In genomic region chr7:91541641-91542040, GRCh38 we compare ENCODE assay signal across 26 cellular contexts.
"Had no signal": no experiment of that assay in that cellular context is flagged by ENCODE, and none has a peak within 500 bp of the region (broad histone marks: within the 10 kb centered on the region; RNA-seq: fewer than 3 reads in every experiment).

No MANE protein-coding gene starts in this region.

- H3K27ac Mint-ChIP-seq: activated CD4-positive, alpha-beta T cell treated with anti-CD3 and anti-CD28 coated beads for 36 hours; activated CD8-positive, alpha-beta T cell treated with anti-CD3 and anti-CD28 coated beads, Interleukin-2, amount 10 ng/mL, durations not matched to agents 7 days and 5 days; activated naive CD8-positive, alpha-beta T cell treated with anti-CD3 and anti-CD28 coated beads, Interleukin-2, amount 10 ng/mL, durations not matched to agents 7 days and 5 days; IgD-negative memory B cell; T-cell had no signal

- ATAC-seq: activated CD4-positive, alpha-beta T cell treated with anti-CD3 and anti-CD28 coated beads for 36 hours; activated CD8-positive, alpha-beta T cell treated with anti-CD3 and anti-CD28 coated beads, Interleukin-2, amount 10 ng/mL, durations not matched to agents 7 days and 5 days; body of pancreas; T-cell had no signal

- H3K4me3 ChIP-seq: body of pancreas, SK-N-MC had no signal

- H3K9ac ChIP-seq: KMS-11 had no signal

- H3K9me3 Mint-ChIP-seq: activated naive CD8-positive, alpha-beta T cell treated with anti-CD3 and anti-CD28 coated beads, Interleukin-2, amount 10 ng/mL, durations not matched to agents 7 days and 5 days; T-cell had no signal

- H3K36me3 Mint-ChIP-seq: activated naive CD8-positive, alpha-beta T cell treated with anti-CD3 and anti-CD28 coated beads, Interleukin-2, amount 10 ng/mL, durations not matched to agents 7 days and 5 days; IgD-negative memory B cell; T-cell had no signal

- H3K4me3 Mint-ChIP-seq: activated CD4-positive, alpha-beta T cell treated with anti-CD3 and anti-CD28 coated beads for 36 hours; activated CD8-positive, alpha-beta T cell treated with anti-CD3 and anti-CD28 coated beads, Interleukin-2, amount 10 ng/mL, durations not matched to agents 7 days and 5 days; activated naive CD8-positive, alpha-beta T cell treated with anti-CD3 and anti-CD28 coated beads, Interleukin-2, amount 10 ng/mL, durations not matched to agents 7 days and 5 days; IgD-negative memory B cell; T-cell had no signal

- H3K4me2 ChIP-seq: KMS-11 had no signal

- H3K9me3 ChIP-seq: body of pancreas had no signal

- H3K4me1 Mint-ChIP-seq: activated CD4-positive, alpha-beta T cell treated with anti-CD3 and anti-CD28 coated beads for 36 hours; activated naive CD8-positive, alpha-beta T cell treated with anti-CD3 and anti-CD28 coated beads, Interleukin-2, amount 10 ng/mL, durations not matched to agents 7 days and 5 days; IgD-negative memory B cell; T-cell had no signal

- H3K27ac ChIP-seq: body of pancreas, KMS-11, SK-N-MC, VCaP had no signal

- H3K27me3 Mint-ChIP-seq: T-cell had no signal

- H3K4me1 ChIP-seq: body of pancreas had no signal

- DNase-seq: activated CD4-positive, alpha-beta T cell treated with anti-CD3 and anti-CD28 coated beads for 36 hours; activated CD4-positive, alpha-beta T cell treated with anti-CD3 and anti-CD28 coated beads, Interleukin-2, amount 50 U/mL, for 1 hour; activated CD8-positive, alpha-beta memory T cell treated with anti-CD3 and anti-CD28 coated beads, Interleukin-2, amount 50 U/mL, for 48 hours; activated CD8-positive, alpha-beta T cell treated with anti-CD3 and anti-CD28 coated beads, Interleukin-2, amount 10 ng/mL, durations not matched to agents 7 days and 5 days; activated naive CD4-positive, alpha-beta T cell treated with anti-CD3 and anti-CD28 coated beads, Interleukin-2, amount 50 U/mL, for 16 hours; activated naive CD8-positive, alpha-beta T cell treated with anti-CD3 and anti-CD28 coated beads, Interleukin-2, amount 10 ng/mL, durations not matched to agents 7 days and 5 days; activated T-cell treated with anti-CD3 and anti-CD28 coated beads, Interleukin-2, amount 50 U/mL, for 1 hour; aorta; body of pancreas; MM.1S; NCI-H1105; NCI-H1436; NCI-H1694 treated with DMSO at 0.1 percent for 48 hours; NCI-H2029 treated with DMSO at 0.1 percent for 48 hours; NCI-H345; NCI-H510A; NCI-H526 treated with DMSO at 0.1 percent for 48 hours; NCI-H82; SIG-M5; T-cell; T-helper 2 cell; T1000 had no signal

- H3K27me3 ChIP-seq: body of pancreas had no signal
